1 cellular context compared by ENCODE assay signal in genomic region chr1:215824245-215824644, GRCh38.
TF ChIP-seq lines count a peak whose summit lies in the region.

No MANE protein-coding gene starts in this region.

TF ChIP-seq in GM23338, 12 proteins besides CTCF, POLR2A, EP300 and RAD21 (continued from another document):
- TF ChIP-seq, protein P1, sequence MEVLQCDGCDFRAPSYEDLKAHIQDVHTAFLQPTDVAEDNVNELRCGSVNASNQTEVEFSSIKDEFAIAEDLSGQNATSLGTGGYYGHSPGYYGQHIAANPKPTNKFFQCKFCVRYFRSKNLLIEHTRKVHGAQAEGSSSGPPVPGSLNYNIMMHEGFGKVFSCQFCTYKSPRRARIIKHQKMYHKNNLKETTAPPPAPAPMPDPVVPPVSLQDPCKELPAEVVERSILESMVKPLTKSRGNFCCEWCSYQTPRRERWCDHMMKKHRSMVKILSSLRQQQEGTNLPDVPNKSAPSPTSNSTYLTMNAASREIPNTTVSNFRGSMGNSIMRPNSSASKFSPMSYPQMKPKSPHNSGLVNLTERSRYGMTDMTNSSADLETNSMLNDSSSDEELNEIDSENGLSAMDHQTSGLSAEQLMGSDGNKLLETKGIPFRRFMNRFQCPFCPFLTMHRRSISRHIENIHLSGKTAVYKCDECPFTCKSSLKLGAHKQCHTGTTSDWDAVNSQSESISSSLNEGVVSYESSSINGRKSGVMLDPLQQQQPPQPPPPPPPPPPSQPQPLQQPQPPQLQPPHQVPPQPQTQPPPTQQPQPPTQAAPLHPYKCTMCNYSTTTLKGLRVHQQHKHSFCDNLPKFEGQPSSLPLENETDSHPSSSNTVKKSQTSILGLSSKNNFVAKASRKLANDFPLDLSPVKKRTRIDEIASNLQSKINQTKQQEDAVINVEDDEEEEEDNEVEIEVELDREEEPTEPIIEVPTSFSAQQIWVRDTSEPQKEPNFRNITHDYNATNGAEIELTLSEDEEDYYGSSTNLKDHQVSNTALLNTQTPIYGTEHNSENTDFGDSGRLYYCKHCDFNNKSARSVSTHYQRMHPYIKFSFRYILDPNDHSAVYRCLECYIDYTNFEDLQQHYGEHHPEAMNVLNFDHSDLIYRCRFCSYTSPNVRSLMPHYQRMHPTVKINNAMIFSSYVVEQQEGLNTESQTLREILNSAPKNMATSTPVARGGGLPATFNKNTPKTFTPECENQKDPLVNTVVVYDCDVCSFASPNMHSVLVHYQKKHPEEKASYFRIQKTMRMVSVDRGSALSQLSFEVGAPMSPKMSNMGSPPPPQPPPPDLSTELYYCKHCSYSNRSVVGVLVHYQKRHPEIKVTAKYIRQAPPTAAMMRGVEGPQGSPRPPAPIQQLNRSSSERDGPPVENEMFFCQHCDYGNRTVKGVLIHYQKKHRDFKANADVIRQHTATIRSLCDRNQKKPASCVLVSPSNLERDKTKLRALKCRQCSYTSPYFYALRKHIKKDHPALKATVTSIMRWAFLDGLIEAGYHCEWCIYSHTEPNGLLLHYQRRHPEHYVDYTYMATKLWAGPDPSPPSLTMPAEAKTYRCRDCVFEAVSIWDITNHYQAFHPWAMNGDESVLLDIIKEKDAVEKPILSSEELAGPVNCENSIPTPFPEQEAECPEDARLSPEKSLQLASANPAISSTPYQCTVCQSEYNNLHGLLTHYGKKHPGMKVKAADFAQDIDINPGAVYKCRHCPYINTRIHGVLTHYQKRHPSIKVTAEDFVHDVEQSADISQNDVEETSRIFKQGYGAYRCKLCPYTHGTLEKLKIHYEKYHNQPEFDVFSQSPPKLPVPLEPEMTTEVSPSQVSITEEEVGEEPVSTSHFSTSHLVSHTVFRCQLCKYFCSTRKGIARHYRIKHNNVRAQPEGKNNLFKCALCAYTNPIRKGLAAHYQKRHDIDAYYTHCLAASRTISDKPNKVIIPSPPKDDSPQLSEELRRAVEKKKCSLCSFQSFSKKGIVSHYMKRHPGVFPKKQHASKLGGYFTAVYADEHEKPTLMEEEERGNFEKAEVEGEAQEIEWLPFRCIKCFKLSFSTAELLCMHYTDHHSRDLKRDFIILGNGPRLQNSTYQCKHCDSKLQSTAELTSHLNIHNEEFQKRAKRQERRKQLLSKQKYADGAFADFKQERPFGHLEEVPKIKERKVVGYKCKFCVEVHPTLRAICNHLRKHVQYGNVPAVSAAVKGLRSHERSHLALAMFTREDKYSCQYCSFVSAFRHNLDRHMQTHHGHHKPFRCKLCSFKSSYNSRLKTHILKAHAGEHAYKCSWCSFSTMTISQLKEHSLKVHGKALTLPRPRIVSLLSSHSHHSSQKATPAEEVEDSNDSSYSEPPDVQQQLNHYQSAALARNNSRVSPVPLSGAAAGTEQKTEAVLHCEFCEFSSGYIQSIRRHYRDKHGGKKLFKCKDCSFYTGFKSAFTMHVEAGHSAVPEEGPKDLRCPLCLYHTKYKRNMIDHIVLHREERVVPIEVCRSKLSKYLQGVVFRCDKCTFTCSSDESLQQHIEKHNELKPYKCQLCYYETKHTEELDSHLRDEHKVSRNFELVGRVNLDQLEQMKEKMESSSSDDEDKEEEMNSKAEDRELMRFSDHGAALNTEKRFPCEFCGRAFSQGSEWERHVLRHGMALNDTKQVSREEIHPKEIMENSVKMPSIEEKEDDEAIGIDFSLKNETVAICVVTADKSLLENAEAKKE (CRISPR knock-in tag; IDR thresholded peaks at IDR 0.05) = no peak
- no peak for TF ChIP-seq NANOG (IDR thresholded peaks at IDR 0.05; ENCODE audit: borderline replicate concordance)
- TF ChIP-seq EZH2phosphoT487 (IDR thresholded peaks at IDR 0.05; ENCODE audit: unreplicated experiment) = no peak
- no peak for TF ChIP-seq CREB1 (CRISPR knock-in tag; IDR thresholded peaks at IDR 0.05; ENCODE audit: low read depth)
- no peak for TF ChIP-seq STAT1 (IDR thresholded peaks at IDR 0.05; ENCODE audit: unreplicated experiment)
- TF ChIP-seq ETS1 (IDR thresholded peaks at IDR 0.05) = no peak
- TF ChIP-seq REST (IDR thresholded peaks at IDR 0.05; ENCODE audit: unreplicated experiment) = no peak
- no peak for TF ChIP-seq JUNB (IDR thresholded peaks at IDR 0.05; ENCODE audit: unreplicated experiment)
